ENCODE assay signal across 8 cellular contexts in genomic region chr1:39960461-39960958, GRCh38. TPM values are rescaled to one million over a fixed set of nuclear protein-coding genes. Genes with fewer than 3 reads are reported as not detected.
DNase-seq lines count a peak whose midpoint lies in the region; ATAC-seq and TF ChIP-seq lines count a peak whose summit lies in the region.

No MANE protein-coding gene starts in this region.

- peaks cover 0 to 4% of the 10 kb centered on the region in 2 donors for H3K4me1 ChIP-seq in lung (ENCODE audit: control insufficient read depth in 2 of 2, insufficient read depth in 2 of 2, low read length in 2 of 2)

- ATAC-seq in GM21723 (IDR thresholded peaks at IDR 0.05; ENCODE audit: unreplicated experiment): peak; percentile 58
- peak; percentile 67 for ATAC-seq in lung (ENCODE audit: insufficient read depth, low FRiP score)

- TF ChIP-seq POLR2A in GM10847 (IDR thresholded peaks at IDR 0.05; ENCODE audit: extremely low read depth, insufficient read length): peak; percentile 15

- H3K27ac ChIP-seq in lung (ENCODE audit: low read depth in 1 of 2, low read length in 1 of 2): peak overlapping the region in 1 of 2 donors; percentile 88

- DNase-seq in NCI-H187 treated with DMSO at 0.1 percent for 48 hours (lab: John Stamatoyannopoulos, UW): peak; percentile 87
- DNase-seq in activated CD4-positive, alpha-beta T cell treated with anti-CD3 and anti-CD28 coated beads, Interleukin-2, amount 50 U/mL, for 1 hour: peak; percentile 13
- DNase-seq in lung (ENCODE audit: low spot score): peak; percentile 92
- no peak for DNase-seq in kidney glomerular epithelial cell (lab: John Stamatoyannopoulos, UW)
- DNase-seq in GM03348 (ENCODE audit: low spot score): no peak
- no peak for DNase-seq in islet precursor cell

- H3K36me3 ChIP-seq in lung (ENCODE audit: control insufficient read depth in 2 of 2, insufficient read depth in 2 of 2, low read length in 2 of 2): peaks cover 0 to 2% of the 10 kb centered on the region in 2 donors

- H3K27me3 ChIP-seq in lung (ENCODE audit: control insufficient read depth, insufficient read depth): no peaks in the 10 kb centered on the region

- no peak for TF ChIP-seq CTCF in lung (IDR thresholded peaks at IDR 0.05; ENCODE audit: control extremely low read depth, extremely low read depth)

- no peak overlapping the region for H3K4me3 ChIP-seq in lung

- WGBS in lung, 2 donors: 20 to 33% methylated on average over 12 of the region's 12 CpGs

- H3K9me3 ChIP-seq in lung (ENCODE audit: control insufficient read depth in 2 of 2, insufficient read depth in 1 of 2, low read length in 1 of 2): no peaks in the 10 kb centered on the region

RNA-seq across cellular contexts. Expression of gene MFSD2A, which starts 5.6 kb away (rescaled TPM):
- total RNA-seq in lung: 100 to 1,000 TPM in 1 of 2 donors, 10 to 100 TPM in 1; 57.2 to 149 TPM
- 100 to 1,000 TPM; 119 to 123 TPM for polyA plus RNA-seq in lung

RNA-seq across cellular contexts. Expression of gene MYCL, which starts 58.8 kb away (rescaled TPM):
- total RNA-seq in lung: 1 to 10 TPM; 6.0 to 7.8 TPM
- polyA plus RNA-seq in lung: 1 to 10 TPM; 2.4 to 2.7 TPM

Comparison
In these comparisons a context has a peak if more than half of its experiments do, and no peak if none do; other contexts are left out.
1. DNase-seq: peak in NCI-H187 treated with DMSO at 0.1 percent for 48 hours (single experiment), activated CD4-positive, alpha-beta T cell treated with anti-CD3 and anti-CD28 coated beads, Interleukin-2, amount 50 U/mL, for 1 hour (single experiment) and lung (single experiment); none in kidney glomerular epithelial cell (single experiment), GM03348 (single experiment) and islet precursor cell (single experiment).